ENCODE assay signal across 8 cellular contexts in genomic region chr16:57446530-57447141, GRCh38. TPM values are rescaled to one million over a fixed set of nuclear protein-coding genes. Genes with fewer than 3 reads are reported as not detected.
DNase-seq lines count a peak whose midpoint lies in the region; ATAC-seq and TF ChIP-seq lines count a peak whose summit lies in the region.

No MANE protein-coding gene starts in this region.

- H3K4me2 ChIP-seq in MM.1S (ENCODE audit: low read depth, low read length): peak overlapping the region; percentile 61

- H3K4me3 ChIP-seq in MM.1S (ENCODE audit: low read length): peak overlapping the region; percentile 95

- H3K4me1 Mint-ChIP-seq in natural killer cell treated with Interleukin-12 subunit alpha and Interleukin-12 subunit beta and Interleukin-15 and Interleukin-18, amount 100 ng/mL, for 72 hours (ENCODE audit: low read depth in 2 of 2): peaks cover 15 to 26% of the 10 kb centered on the region in 2 donors

- no peaks in the 10 kb centered on the region for H3K36me3 ChIP-seq in MM.1S (replicated peaks; ENCODE audit: insufficient read depth, low read length)

- peaks cover 73% of the 10 kb centered on the region for H3K79me2 ChIP-seq in MM.1S (ENCODE audit: low read length)

- H3K4me3 Mint-ChIP-seq in natural killer cell treated with Interleukin-12 subunit alpha and Interleukin-12 subunit beta and Interleukin-15 and Interleukin-18, amount 100 ng/mL, for 72 hours: peak overlapping the region; percentile 92

- H2AFZ ChIP-seq in MM.1S (ENCODE audit: low read length): peak overlapping the region; percentile 92

- peak overlapping the region; percentile 42; the same call in 1 of the 2 replicates for H3K27ac ChIP-seq in MM.1S (ENCODE audit: low read length)

- H3K36me3 Mint-ChIP-seq in natural killer cell treated with Interleukin-12 subunit alpha and Interleukin-12 subunit beta and Interleukin-15 and Interleukin-18, amount 100 ng/mL, for 72 hours: peaks cover 3% of the 10 kb centered on the region

- H3K9ac ChIP-seq in MM.1S (ENCODE audit: low read length): peak overlapping the region; percentile 99

- H3K27ac Mint-ChIP-seq in natural killer cell treated with Interleukin-12 subunit alpha and Interleukin-12 subunit beta and Interleukin-15 and Interleukin-18, amount 100 ng/mL, for 72 hours: peak overlapping the region; percentile 79 to 92

- DNase-seq in NCI-H345 (lab: John Stamatoyannopoulos, UW) (peak; percentile 18), NCI-H345 treated with DMSO at 0.1 percent for 48 hours (lab: John Stamatoyannopoulos, UW; ENCODE audit: unreplicated experiment) (no peak), HCEC 1CT (peak; percentile 11), MM.1S (peak; percentile 28), fibroblast of gingiva (ENCODE audit: low read depth) (peak; percentile 27), putamen (ENCODE audit: low spot score) (no peak)
- peak; percentile 35 for DNase-seq in activated CD4-positive, alpha-beta T cell treated with anti-CD3 and anti-CD28 coated beads for 48 hours
- DNase-seq in natural killer cell treated with Interleukin-12 subunit alpha and Interleukin-12 subunit beta and Interleukin-15 and Interleukin-18, amount 100 ng/mL, for 72 hours (ENCODE audit: low spot score): peak; percentile 68

- no peaks in the 10 kb centered on the region for H3K9me2 ChIP-seq in MM.1S (replicated peaks; ENCODE audit: insufficient read depth, low read length)

- TF ChIP-seq CTCF in MM.1S (IDR thresholded peaks at IDR 0.05; ENCODE audit: low read length): no peak

- H3K9me3 Mint-ChIP-seq in natural killer cell treated with Interleukin-12 subunit alpha and Interleukin-12 subunit beta and Interleukin-15 and Interleukin-18, amount 100 ng/mL, for 72 hours: no peaks in the 10 kb centered on the region

- no peaks in the 10 kb centered on the region for H4K20me1 ChIP-seq in MM.1S (ENCODE audit: insufficient read depth, low read length)

- no peaks in the 10 kb centered on the region for H3K27me3 Mint-ChIP-seq in natural killer cell treated with Interleukin-12 subunit alpha and Interleukin-12 subunit beta and Interleukin-15 and Interleukin-18, amount 100 ng/mL, for 72 hours

- peak; percentile 13 to 53 for ATAC-seq in natural killer cell treated with Interleukin-12 subunit alpha and Interleukin-12 subunit beta and Interleukin-15 and Interleukin-18, amount 100 ng/mL, for 72 hours

- H3K4me1 ChIP-seq in MM.1S (ENCODE audit: low read length): peaks cover 8% of the 10 kb centered on the region; the same call in 1 of the 2 replicates

- H3K27me3 ChIP-seq in MM.1S (replicated peaks; ENCODE audit: insufficient read depth, low read length): no peaks in the 10 kb centered on the region

- H3K9me3 ChIP-seq in MM.1S (replicated peaks; ENCODE audit: insufficient read depth, low read length): no peaks in the 10 kb centered on the region

- no peaks in the 10 kb centered on the region for H3F3A ChIP-seq in MM.1S (ENCODE audit: insufficient read depth, low read length)

RNA-seq across cellular contexts. Expression of gene CIAPIN1, which starts 0.5 kb away (rescaled TPM):
- 10 to 100 TPM; 54.0 to 92.0 TPM for total RNA-seq in natural killer cell treated with Interleukin-12 subunit alpha and Interleukin-12 subunit beta and Interleukin-15 and Interleukin-18, amount 100 ng/mL, for 72 hours

RNA-seq across cellular contexts. Expression of gene COQ9, which starts 0.6 kb away (rescaled TPM):
- total RNA-seq in natural killer cell treated with Interleukin-12 subunit alpha and Interleukin-12 subunit beta and Interleukin-15 and Interleukin-18, amount 100 ng/mL, for 72 hours: 10 to 100 TPM; 34.2 to 42.9 TPM

RNA-seq across cellular contexts. Expression of gene POLR2C, which starts 15.8 kb away (rescaled TPM):
- 10 to 100 TPM; 63.8 to 85.4 TPM for total RNA-seq in natural killer cell treated with Interleukin-12 subunit alpha and Interleukin-12 subunit beta and Interleukin-15 and Interleukin-18, amount 100 ng/mL, for 72 hours

RNA-seq across cellular contexts. Expression of gene DOK4, which starts 39.7 kb away (rescaled TPM):
- 1 to 10 TPM; 4.2 to 6.5 TPM for total RNA-seq in natural killer cell treated with Interleukin-12 subunit alpha and Interleukin-12 subunit beta and Interleukin-15 and Interleukin-18, amount 100 ng/mL, for 72 hours

RNA-seq across cellular contexts. Expression of gene CCL17, which starts 42.1 kb away (rescaled TPM):
- total RNA-seq in natural killer cell treated with Interleukin-12 subunit alpha and Interleukin-12 subunit beta and Interleukin-15 and Interleukin-18, amount 100 ng/mL, for 72 hours: 1 to 10 TPM in 1 of 2 donors, not detected in 1; 5.6 TPM

Comparison
In these comparisons a context has a peak if more than half of its experiments do, and no peak if none do; other contexts are left out.
1. DNase-seq: peak in NCI-H345 (single experiment), HCEC 1CT (single experiment), MM.1S (single experiment), activated CD4-positive, alpha-beta T cell treated with anti-CD3 and anti-CD28 coated beads for 48 hours (single experiment), fibroblast of gingiva (single experiment) and natural killer cell treated with Interleukin-12 subunit alpha and Interleukin-12 subunit beta and Interleukin-15 and Interleukin-18, amount 100 ng/mL, for 72 hours (single experiment); none in NCI-H345 treated with DMSO at 0.1 percent for 48 hours (single experiment) and putamen (single experiment).